17 cellular contexts compared by ENCODE assay signal in genomic region chr6:157226026-157226639, GRCh38.
DNase-seq lines count a peak whose midpoint lies in the region; ATAC-seq, FAIRE-seq and TF ChIP-seq lines count a peak whose summit lies in the region.
"Had no signal": no experiment of that assay in that cellular context is flagged by ENCODE, and none has a peak within 500 bp of the region (broad histone marks: within the 10 kb centered on the region; RNA-seq: fewer than 3 reads in every experiment).

No MANE protein-coding gene starts in this region.

- peaks cover 12 to 20% of the 10 kb centered on the region in 2 donors for H3K4me1 ChIP-seq in adrenal gland (replicated peaks in 1 of 2)
- peaks cover 6% of the 10 kb centered on the region for H3K4me1 ChIP-seq in mesenchymal stem cell (ENCODE audit: control insufficient read depth, insufficient read depth, low read depth, low read length)
- peaks cover 15% of the 10 kb centered on the region for H3K4me1 ChIP-seq in testis

- H3K27ac ChIP-seq in adrenal gland (peak overlapping the region; percentile 38 to 94 (median 73)), mesenchymal stem cell (ENCODE audit: low read length, poor library complexity, severe bottlenecking) (no peak overlapping the region), testis (peak overlapping the region; percentile 48 to 68)
- no peak overlapping the region for H3K27ac ChIP-seq in CD4-positive, alpha-beta T cell (ENCODE audit: low read depth, low read length)

- H3K9me3 ChIP-seq in adrenal gland (replicated peaks in 1 of 3) (no peaks in the 10 kb centered on the region), mesenchymal stem cell (ENCODE audit: control insufficient read depth, low read length) (no peaks in the 10 kb centered on the region), testis (no peaks in the 10 kb centered on the region)
- no peaks in the 10 kb centered on the region for H3K9me3 ChIP-seq in CD4-positive, alpha-beta T cell (ENCODE audit: control insufficient read depth, low read length)
- H3K9me3 ChIP-seq: ovary had no signal

- H3K27me3 Mint-ChIP-seq in CD4-positive, alpha-beta T cell: no peaks in the 10 kb centered on the region

- peak overlapping the region; percentile 71 for H3K9ac ChIP-seq in mesenchymal stem cell (ENCODE audit: low read length)

- 25 to 52% (median 42%) methylated on average over 4 of the region's 4 CpGs for WGBS in adrenal gland, 4 donors
- WGBS in mesenchymal stem cell: 76% methylated on average over 1 of the region's 4 CpGs
- 45 to 50% methylated on average over 4 of the region's 4 CpGs for WGBS in testis, 2 donors

- no peak overlapping the region for H3K4me2 ChIP-seq in mesenchymal stem cell (ENCODE audit: low read length, poor library complexity, severe bottlenecking)

- CTCF ChIA-PET in CD4-positive, alpha-beta T cell (lab: Charles Lee): no interaction called here

- H3K36me3 Mint-ChIP-seq in CD4-positive, alpha-beta T cell (ENCODE audit: low read depth): no peaks in the 10 kb centered on the region
- H3K36me3 Mint-ChIP-seq: activated naive CD8-positive, alpha-beta T cell treated with anti-CD3 and anti-CD28 coated beads for 36 hours; CD8-positive, alpha-beta memory T cell; WTC11 had no signal

- H2BK120ac ChIP-seq in mesenchymal stem cell (ENCODE audit: low read depth, low read length): no peak overlapping the region

- no peaks in the 10 kb centered on the region for H3K36me3 ChIP-seq in adrenal gland (replicated peaks in 1 of 2)
- H3K36me3 ChIP-seq in mesenchymal stem cell (ENCODE audit: control insufficient read depth in 1 of 2, insufficient read depth in 2 of 2, low read depth in 1 of 2, low read length in 2 of 2): peaks cover 0 to 6% of the 10 kb centered on the region in 2 experiments
- H3K36me3 ChIP-seq in testis (ENCODE audit: low read depth, missing control alignments): no peaks in the 10 kb centered on the region
- H3K36me3 ChIP-seq: ovary had no signal

- peaks cover 69% of the 10 kb centered on the region for H3K4me1 Mint-ChIP-seq in CD4-positive, alpha-beta T cell (ENCODE audit: low read depth)

- no peak overlapping the region for H2BK5ac ChIP-seq in mesenchymal stem cell (ENCODE audit: low read depth, low read length, poor library complexity, severe bottlenecking)

- H4K91ac ChIP-seq in mesenchymal stem cell (ENCODE audit: low read length): no peak overlapping the region

- H2AK5ac ChIP-seq in mesenchymal stem cell (ENCODE audit: low read length, severe bottlenecking): no peak overlapping the region

- no peak overlapping the region for H3K4me3 Mint-ChIP-seq in CD4-positive, alpha-beta T cell
- H3K4me3 Mint-ChIP-seq: activated naive CD8-positive, alpha-beta T cell treated with anti-CD3 and anti-CD28 coated beads for 36 hours; CD8-positive, alpha-beta memory T cell; WTC11 had no signal

- TF ChIP-seq CTCF in adrenal gland (IDR thresholded peaks at IDR 0.05): no peak
- no peak for TF ChIP-seq CTCF in testis (IDR thresholded peaks at IDR 0.05)
- no peak for TF ChIP-seq CTCF in CD4-positive, alpha-beta T cell (IDR thresholded peaks at IDR 0.05)

- H2BK12ac ChIP-seq in mesenchymal stem cell (ENCODE audit: low read length in 2 of 2): no peak overlapping the region

- no peaks in the 10 kb centered on the region for H3K9me3 Mint-ChIP-seq in CD4-positive, alpha-beta T cell
- H3K9me3 Mint-ChIP-seq: activated naive CD8-positive, alpha-beta T cell treated with anti-CD3 and anti-CD28 coated beads for 36 hours; CD8-positive, alpha-beta memory T cell; WTC11 had no signal

- H3K18ac ChIP-seq in mesenchymal stem cell (ENCODE audit: low read depth in 1 of 2, low read length in 2 of 2): no peak overlapping the region

- no peak overlapping the region for H2BK15ac ChIP-seq in mesenchymal stem cell (ENCODE audit: low read depth, poor library complexity, severe bottlenecking)

- no peak overlapping the region for H3K14ac ChIP-seq in mesenchymal stem cell (ENCODE audit: low read length in 2 of 2)

- H3K4ac ChIP-seq in mesenchymal stem cell (ENCODE audit: low read depth in 1 of 2, low read length in 2 of 2): no peak overlapping the region

- POLR2A ChIA-PET in CD4-positive, alpha-beta T cell (lab: Charles Lee): interaction anchor here (1.5 kb wide), 1 partner anchor 9 kb away, joined by 4 read pairs; no protein-coding TSS in a partner anchor

- H3K27ac Mint-ChIP-seq in CD4-positive, alpha-beta T cell: no peak overlapping the region
- H3K27ac Mint-ChIP-seq: activated naive CD8-positive, alpha-beta T cell treated with anti-CD3 and anti-CD28 coated beads for 36 hours; CD8-positive, alpha-beta memory T cell had no signal

- intact Hi-C loops in adrenal gland (cut with DNase I): loop anchor here in 1 of 2 donors (5.0 kb wide), 1 partner anchor 46 kb away; no protein-coding TSS in a partner anchor
- intact Hi-C loops in testis (cut with DNase I; ENCODE audit: low total_unique reads): no loop called here
- intact Hi-C loops in CD4-positive, alpha-beta T cell (cut with DNase I, micrococcal nuclease): loop anchor here in 1 of 2 experiments (10.0 kb wide), 1 partner anchor 159 kb away; the partner anchor contains the start of gene ZDHHC14

- H3K27me3 ChIP-seq in adrenal gland: no peaks in the 10 kb centered on the region
- H3K27me3 ChIP-seq in mesenchymal stem cell (ENCODE audit: control insufficient read depth in 1 of 2, insufficient read depth in 1 of 2, low read length in 2 of 2): peaks cover 0 to 4% of the 10 kb centered on the region in 2 experiments
- H3K27me3 ChIP-seq in testis: no peaks in the 10 kb centered on the region
- H3K27me3 ChIP-seq in CD4-positive, alpha-beta T cell (ENCODE audit: control insufficient read depth, insufficient read depth, low read length): no peaks in the 10 kb centered on the region
- H3K27me3 ChIP-seq: ovary had no signal

- no peak overlapping the region for H4K8ac ChIP-seq in mesenchymal stem cell (ENCODE audit: low read length)

- H3K79me1 ChIP-seq in mesenchymal stem cell (replicated peaks; ENCODE audit: low read length, poor library complexity, severe bottlenecking): no peaks in the 10 kb centered on the region

- TF ChIP-seq POLR2A in adrenal gland (IDR thresholded peaks at IDR 0.05) (no peak), testis (IDR thresholded peaks at IDR 0.05) (no peak)

- no peak overlapping the region for H3K23ac ChIP-seq in mesenchymal stem cell (ENCODE audit: low read length in 2 of 2)

- FAIRE-seq in GM19239 (lab: Jason Lieb, UNC): no peak

- no peak for ATAC-seq in CD4-positive, alpha-beta T cell (ENCODE audit: poor library complexity)
- ATAC-seq in GM19395 (IDR thresholded peaks at IDR 0.05; ENCODE audit: unreplicated experiment): no peak
- ATAC-seq: SK-N-SH treated with all-trans-retinoic acid at 6 μM for 48 hours, WTC11 had no signal

- DNase-seq in adrenal gland (peak in 6 of 7 donors; percentile 66 to 80 (median 75)), fibroblast of gingiva (ENCODE audit: low read depth) (peak; percentile 50), mesenchymal stem cell (peak; percentile 52), testis (peak; percentile 65), GM19239 (ENCODE audit: insufficient read length, low spot score) (no peak), NCI-H526 treated with DMSO at 0.1 percent for 48 hours (lab: John Stamatoyannopoulos, UW) (no peak)
- DNase-seq in CD4-positive, alpha-beta T cell: no peak
- DNase-seq: activated naive CD8-positive, alpha-beta T cell treated with anti-CD3 and anti-CD28 coated beads for 36 hours; CD8-positive, alpha-beta memory T cell; effector CD4-positive, alpha-beta T cell; NCI-H2227 treated with DMSO at 0.1 percent for 48 hours; stimulated activated CD4-positive, alpha-beta T cell treated with anti-CD3 and anti-CD28 coated beads, Interleukin-4, amount 100 ng/mL, for 24 hours; stimulated activated naive CD4-positive, alpha-beta T cell had no signal

- H2AFZ ChIP-seq in mesenchymal stem cell (ENCODE audit: low read depth, low read length): no peak overlapping the region

- no peak overlapping the region for H3K4me3 ChIP-seq in adrenal gland
- no peak overlapping the region for H3K4me3 ChIP-seq in mesenchymal stem cell (ENCODE audit: insufficient read depth in 1 of 2, low read depth in 1 of 2, low read length in 2 of 2)
- no peak overlapping the region for H3K4me3 ChIP-seq in testis
- H3K4me3 ChIP-seq: ovary had no signal

Comparison
In these comparisons a context has a peak if more than half of its experiments do, and no peak if none do; other contexts are left out.
1. DNase-seq: peak in adrenal gland (6 of 7), fibroblast of gingiva (single experiment), mesenchymal stem cell (single experiment) and testis (single experiment); none in GM19239 (single experiment), CD4-positive, alpha-beta T cell (0 of 10) and NCI-H526 treated with DMSO at 0.1 percent for 48 hours (single experiment).
2. H3K27ac ChIP-seq: peak in adrenal gland (5 of 5) and testis (2 of 2); none in mesenchymal stem cell (single experiment) and CD4-positive, alpha-beta T cell (single experiment).